Comparison of ENCODE assay signal across 1 cellular context in genomic region chr6:134174790-134175531, GRCh38.
TF ChIP-seq lines count a peak whose summit lies in the region.

No MANE protein-coding gene starts in this region.

TF ChIP-seq in HepG2, 621 proteins besides CTCF, POLR2A, EP300 and RAD21 (continued from another document and continues in another):
- TF ChIP-seq ZNF646 (CRISPR knock-in tag; IDR thresholded peaks at IDR 0.05) (peak; percentile 16; the same call in 1 of the 2 replicates), ZNF235 (CRISPR knock-in tag; IDR thresholded peaks at IDR 0.05; ENCODE audit: borderline replicate concordance) (peak; percentile 35; the same call in 1 of the 2 replicates), GPN1 (CRISPR knock-in tag; IDR thresholded peaks at IDR 0.05; ENCODE audit: borderline replicate concordance) (no peak), ZNF670 (CRISPR knock-in tag; IDR thresholded peaks at IDR 0.05; ENCODE audit: borderline replicate concordance) (peak; percentile 37; the same call in 1 of the 2 replicates), AGO2 (optimal IDR thresholded peaks at IDR 0.05; ENCODE audit: low read depth, low read length) (peak; percentile 76), DR1 (CRISPR knock-in tag; IDR thresholded peaks at IDR 0.05) (peak; percentile 100), ZBTB8A (CRISPR knock-in tag; IDR thresholded peaks at IDR 0.05; ENCODE audit: borderline replicate concordance, low read depth) (peak; percentile 27; the same call in 1 of the 2 replicates), RBFOX2 (IDR thresholded peaks at IDR 0.05; ENCODE audit: low read depth, low read length) (peak; percentile 83), SIN3B (IDR thresholded peaks at IDR 0.05; ENCODE audit: low read length) (peak; percentile 67), NR2C2 (CRISPR knock-in tag; IDR thresholded peaks at IDR 0.05; ENCODE audit: borderline replicate concordance) (no peak), MAX (IDR thresholded peaks at IDR 0.05) (peak; percentile 73), ZNF230 (CRISPR knock-in tag; IDR thresholded peaks at IDR 0.05) (no peak; the same call in 1 of the 2 replicates), ZNF333 (CRISPR knock-in tag; IDR thresholded peaks at IDR 0.05; ENCODE audit: borderline replicate concordance) (no peak), ZNF547 (CRISPR knock-in tag; IDR thresholded peaks at IDR 0.05) (peak; percentile 60), ATF7-NPFF (CRISPR knock-in tag; IDR thresholded peaks at IDR 0.05; ENCODE audit: low read depth) (peak; percentile 89), ZNF563 (CRISPR knock-in tag; IDR thresholded peaks at IDR 0.05) (peak; percentile 92), ZSCAN20 (CRISPR knock-in tag; IDR thresholded peaks at IDR 0.05; ENCODE audit: borderline replicate concordance) (peak; percentile 89; the same call in 1 of the 2 replicates), CEBPG (CRISPR knock-in tag; IDR thresholded peaks at IDR 0.05) (no peak), MEF2D (CRISPR knock-in tag; IDR thresholded peaks at IDR 0.05) (no peak; the same call in 1 of the 2 replicates), ZFP36L1 (CRISPR knock-in tag; IDR thresholded peaks at IDR 0.05) (peak; percentile 72), ZSCAN21 (CRISPR knock-in tag; IDR thresholded peaks at IDR 0.05; ENCODE audit: borderline replicate concordance) (peak; percentile 89), ZBTB7B (CRISPR knock-in tag; IDR thresholded peaks at IDR 0.05) (peak; percentile 96), HBP1 (CRISPR knock-in tag; IDR thresholded peaks at IDR 0.05; ENCODE audit: low read depth) (peak; percentile 83; the same call in 1 of the 2 replicates), CHCHD3 (CRISPR knock-in tag; IDR thresholded peaks at IDR 0.05) (0 out of 2 replicates have a peak, but pooled peaks have one; percentile 10), KMT2B (CRISPR knock-in tag; IDR thresholded peaks at IDR 0.05) (peak; percentile 37), THAP7 (CRISPR knock-in tag; IDR thresholded peaks at IDR 0.05) (0 out of 2 replicates have a peak, but pooled peaks have one; percentile 51), HMG20B (CRISPR knock-in tag; conservative IDR thresholded peaks at IDR 0.05) (no peak), ZNF17 (CRISPR knock-in tag; IDR thresholded peaks at IDR 0.05) (peak; percentile 71; the same call in 1 of the 2 replicates)
- TF ChIP-seq, protein P1, sequence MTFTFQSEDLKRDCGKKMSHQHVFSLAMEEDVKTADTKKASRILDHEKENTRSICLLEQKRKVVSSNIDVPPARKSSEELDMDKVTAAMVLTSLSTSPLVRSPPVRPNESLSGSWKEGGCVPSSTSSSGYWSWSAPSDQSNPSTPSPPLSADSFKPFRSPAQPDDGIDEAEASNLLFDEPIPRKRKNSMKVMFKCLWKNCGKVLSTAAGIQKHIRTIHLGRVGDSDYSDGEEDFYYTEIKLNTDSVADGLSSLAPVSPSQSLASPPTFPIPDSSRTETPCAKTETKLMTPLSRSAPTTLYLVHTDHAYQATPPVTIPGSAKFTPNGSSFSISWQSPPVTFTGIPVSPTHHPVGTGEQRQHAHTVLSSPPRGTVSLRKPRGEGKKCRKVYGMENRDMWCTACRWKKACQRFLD (CRISPR knock-in tag; IDR thresholded peaks at IDR 0.05; ENCODE audit: borderline replicate concordance): peak; percentile 70; the same call in 1 of the 2 replicates
- TF ChIP-seq, protein P2, sequence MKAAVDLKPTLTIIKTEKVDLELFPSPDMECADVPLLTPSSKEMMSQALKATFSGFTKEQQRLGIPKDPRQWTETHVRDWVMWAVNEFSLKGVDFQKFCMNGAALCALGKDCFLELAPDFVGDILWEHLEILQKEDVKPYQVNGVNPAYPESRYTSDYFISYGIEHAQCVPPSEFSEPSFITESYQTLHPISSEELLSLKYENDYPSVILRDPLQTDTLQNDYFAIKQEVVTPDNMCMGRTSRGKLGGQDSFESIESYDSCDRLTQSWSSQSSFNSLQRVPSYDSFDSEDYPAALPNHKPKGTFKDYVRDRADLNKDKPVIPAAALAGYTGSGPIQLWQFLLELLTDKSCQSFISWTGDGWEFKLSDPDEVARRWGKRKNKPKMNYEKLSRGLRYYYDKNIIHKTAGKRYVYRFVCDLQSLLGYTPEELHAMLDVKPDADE (CRISPR knock-in tag; IDR thresholded peaks at IDR 0.05): no peak
- TF ChIP-seq, protein P3, sequence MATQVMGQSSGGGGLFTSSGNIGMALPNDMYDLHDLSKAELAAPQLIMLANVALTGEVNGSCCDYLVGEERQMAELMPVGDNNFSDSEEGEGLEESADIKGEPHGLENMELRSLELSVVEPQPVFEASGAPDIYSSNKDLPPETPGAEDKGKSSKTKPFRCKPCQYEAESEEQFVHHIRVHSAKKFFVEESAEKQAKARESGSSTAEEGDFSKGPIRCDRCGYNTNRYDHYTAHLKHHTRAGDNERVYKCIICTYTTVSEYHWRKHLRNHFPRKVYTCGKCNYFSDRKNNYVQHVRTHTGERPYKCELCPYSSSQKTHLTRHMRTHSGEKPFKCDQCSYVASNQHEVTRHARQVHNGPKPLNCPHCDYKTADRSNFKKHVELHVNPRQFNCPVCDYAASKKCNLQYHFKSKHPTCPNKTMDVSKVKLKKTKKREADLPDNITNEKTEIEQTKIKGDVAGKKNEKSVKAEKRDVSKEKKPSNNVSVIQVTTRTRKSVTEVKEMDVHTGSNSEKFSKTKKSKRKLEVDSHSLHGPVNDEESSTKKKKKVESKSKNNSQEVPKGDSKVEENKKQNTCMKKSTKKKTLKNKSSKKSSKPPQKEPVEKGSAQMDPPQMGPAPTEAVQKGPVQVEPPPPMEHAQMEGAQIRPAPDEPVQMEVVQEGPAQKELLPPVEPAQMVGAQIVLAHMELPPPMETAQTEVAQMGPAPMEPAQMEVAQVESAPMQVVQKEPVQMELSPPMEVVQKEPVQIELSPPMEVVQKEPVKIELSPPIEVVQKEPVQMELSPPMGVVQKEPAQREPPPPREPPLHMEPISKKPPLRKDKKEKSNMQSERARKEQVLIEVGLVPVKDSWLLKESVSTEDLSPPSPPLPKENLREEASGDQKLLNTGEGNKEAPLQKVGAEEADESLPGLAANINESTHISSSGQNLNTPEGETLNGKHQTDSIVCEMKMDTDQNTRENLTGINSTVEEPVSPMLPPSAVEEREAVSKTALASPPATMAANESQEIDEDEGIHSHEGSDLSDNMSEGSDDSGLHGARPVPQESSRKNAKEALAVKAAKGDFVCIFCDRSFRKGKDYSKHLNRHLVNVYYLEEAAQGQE (IDR thresholded peaks at IDR 0.05; ENCODE audit: borderline replicate concordance in 1 of 2, low read depth in 1 of 2, low read length in 2 of 2): peak in 1 of 2 experiments; percentile 74; a peak in 1 of 4 replicates
- TF ChIP-seq, protein P4, sequence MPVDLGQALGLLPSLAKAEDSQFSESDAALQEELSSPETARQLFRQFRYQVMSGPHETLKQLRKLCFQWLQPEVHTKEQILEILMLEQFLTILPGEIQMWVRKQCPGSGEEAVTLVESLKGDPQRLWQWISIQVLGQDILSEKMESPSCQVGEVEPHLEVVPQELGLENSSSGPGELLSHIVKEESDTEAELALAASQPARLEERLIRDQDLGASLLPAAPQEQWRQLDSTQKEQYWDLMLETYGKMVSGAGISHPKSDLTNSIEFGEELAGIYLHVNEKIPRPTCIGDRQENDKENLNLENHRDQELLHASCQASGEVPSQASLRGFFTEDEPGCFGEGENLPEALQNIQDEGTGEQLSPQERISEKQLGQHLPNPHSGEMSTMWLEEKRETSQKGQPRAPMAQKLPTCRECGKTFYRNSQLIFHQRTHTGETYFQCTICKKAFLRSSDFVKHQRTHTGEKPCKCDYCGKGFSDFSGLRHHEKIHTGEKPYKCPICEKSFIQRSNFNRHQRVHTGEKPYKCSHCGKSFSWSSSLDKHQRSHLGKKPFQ (CRISPR knock-in tag; IDR thresholded peaks at IDR 0.05; ENCODE audit: insufficient replicate concordance): peak; percentile 88
- TF ChIP-seq, protein P5, sequence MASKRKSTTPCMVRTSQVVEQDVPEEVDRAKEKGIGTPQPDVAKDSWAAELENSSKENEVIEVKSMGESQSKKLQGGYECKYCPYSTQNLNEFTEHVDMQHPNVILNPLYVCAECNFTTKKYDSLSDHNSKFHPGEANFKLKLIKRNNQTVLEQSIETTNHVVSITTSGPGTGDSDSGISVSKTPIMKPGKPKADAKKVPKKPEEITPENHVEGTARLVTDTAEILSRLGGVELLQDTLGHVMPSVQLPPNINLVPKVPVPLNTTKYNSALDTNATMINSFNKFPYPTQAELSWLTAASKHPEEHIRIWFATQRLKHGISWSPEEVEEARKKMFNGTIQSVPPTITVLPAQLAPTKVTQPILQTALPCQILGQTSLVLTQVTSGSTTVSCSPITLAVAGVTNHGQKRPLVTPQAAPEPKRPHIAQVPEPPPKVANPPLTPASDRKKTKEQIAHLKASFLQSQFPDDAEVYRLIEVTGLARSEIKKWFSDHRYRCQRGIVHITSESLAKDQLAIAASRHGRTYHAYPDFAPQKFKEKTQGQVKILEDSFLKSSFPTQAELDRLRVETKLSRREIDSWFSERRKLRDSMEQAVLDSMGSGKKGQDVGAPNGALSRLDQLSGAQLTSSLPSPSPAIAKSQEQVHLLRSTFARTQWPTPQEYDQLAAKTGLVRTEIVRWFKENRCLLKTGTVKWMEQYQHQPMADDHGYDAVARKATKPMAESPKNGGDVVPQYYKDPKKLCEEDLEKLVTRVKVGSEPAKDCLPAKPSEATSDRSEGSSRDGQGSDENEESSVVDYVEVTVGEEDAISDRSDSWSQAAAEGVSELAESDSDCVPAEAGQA (IDR thresholded peaks at IDR 0.05; ENCODE audit: low read depth): peak; percentile 70; the same call in 1 of the 2 replicates
- TF ChIP-seq, protein P5 (CRISPR knock-in tag; IDR thresholded peaks at IDR 0.05; ENCODE audit: borderline replicate concordance): peak; percentile 36; the same call in 1 of the 2 replicates
